In genomic region chr2:231181848-231182247, GRCh38 we compare ENCODE assay signal across 8 cellular contexts. TPM values are rescaled to one million over a fixed set of nuclear protein-coding genes. Genes with fewer than 3 reads are reported as not detected.
DNase-seq lines count a peak whose midpoint lies in the region; ATAC-seq and TF ChIP-seq lines count a peak whose summit lies in the region.

No MANE protein-coding gene starts in this region.

- no peak overlapping the region for H3K4me3 Mint-ChIP-seq in activated CD4-positive, alpha-beta T cell treated with anti-CD3 and anti-CD28 coated beads, Interleukin-2, amount 10 ng/mL, durations not matched to agents 7 days and 5 days
- no peak overlapping the region for H3K4me3 Mint-ChIP-seq in activated CD4-positive, alpha-beta T cell treated with anti-CD3 and anti-CD28 coated beads, Interleukin-2, amount 10 ng/mL, durations not matched to agents 24 days and 14 days

- H3K9me2 ChIP-seq in SU-DHL-6 (replicated peaks; ENCODE audit: insufficient read depth, low read length) = no peaks in the 10 kb centered on the region

- no CpG with 5 or more reads among the region's 7 CpGs for WGBS in iPS DF 6.9 (ENCODE audit: insufficient coverage, insufficient read length)

- H3K27me3 ChIP-seq in SU-DHL-6 (ENCODE audit: low read length) (no peaks in the 10 kb centered on the region), iPS DF 6.9 (ENCODE audit: control insufficient read depth, insufficient read depth, low read length) (no peaks in the 10 kb centered on the region)

- peak overlapping the region; percentile 77 for H2AFZ ChIP-seq in SU-DHL-6 (ENCODE audit: low read depth, low read length, severe bottlenecking)

- H4K20me1 ChIP-seq in SU-DHL-6 (ENCODE audit: low read depth, low read length) = no peaks in the 10 kb centered on the region

- 0 out of 2 replicates have a peak, but pooled peaks cover 1% of the 10 kb centered on the region for H3K4me1 ChIP-seq in iPS DF 6.9 (ENCODE audit: control insufficient read depth, insufficient read depth, low read length)

- H3K4me3 ChIP-seq in SU-DHL-6 (ENCODE audit: insufficient read depth, low read length, poor library complexity, severe bottlenecking) (no peak overlapping the region), iPS DF 6.9 (ENCODE audit: low read length) (peak overlapping the region; percentile 5; the same call in 1 of the 2 replicates)

- intact Hi-C loops in activated CD4-positive, alpha-beta T cell treated with anti-CD3 and anti-CD28 coated beads, Interleukin-2, amount 10 ng/mL, durations not matched to agents 24 days and 14 days (cut with micrococcal nuclease) = no loop called here

- H3K9me3 ChIP-seq in SU-DHL-6 (ENCODE audit: insufficient read depth, low read length) (no peaks in the 10 kb centered on the region), iPS DF 6.9 (ENCODE audit: control insufficient read depth, insufficient read depth, low read length) (no peaks in the 10 kb centered on the region)

- no peaks in the 10 kb centered on the region for H3K36me3 Mint-ChIP-seq in activated CD4-positive, alpha-beta T cell treated with anti-CD3 and anti-CD28 coated beads, Interleukin-2, amount 10 ng/mL, durations not matched to agents 7 days and 5 days (ENCODE audit: low read depth)
- H3K36me3 Mint-ChIP-seq in activated CD4-positive, alpha-beta T cell treated with anti-CD3 and anti-CD28 coated beads, Interleukin-2, amount 10 ng/mL, durations not matched to agents 24 days and 14 days (ENCODE audit: low read depth) = peaks cover 8% of the 10 kb centered on the region

- no peak for DNase-seq in iPS DF 6.9 (ENCODE audit: low read depth, low spot score)
- DNase-seq in activated CD4-positive, alpha-beta T cell treated with anti-CD3 and anti-CD28 coated beads, Interleukin-2, amount 10 ng/mL, durations not matched to agents 7 days and 5 days = no peak
- DNase-seq in GOT3 (lab: John Stamatoyannopoulos, UW) = no peak
- no peak for DNase-seq in stimulated activated CD4-positive, alpha-beta T cell treated with anti-CD3 and anti-CD28 coated beads, Interleukin-2, amount 100 ng/mL, for 24 hours
- DNase-seq in activated CD4-positive, alpha-beta T cell treated with anti-CD3 and anti-CD28 coated beads, Interleukin-2, amount 10 ng/mL, durations not matched to agents 24 days and 14 days = no peak

- POLR2A ChIA-PET in activated CD4-positive, alpha-beta T cell treated with anti-CD3 and anti-CD28 coated beads, Interleukin-2, amount 10 ng/mL, durations not matched to agents 7 days and 5 days (lab: Charles Lee) = no interaction called here

- H3K79me2 ChIP-seq in SU-DHL-6 (ENCODE audit: insufficient read depth, low read length) = no peaks in the 10 kb centered on the region

- H3K27ac ChIP-seq in SU-DHL-6 (ENCODE audit: low read depth, low read length) (peak overlapping the region; percentile 84), iPS DF 6.9 (ENCODE audit: low read length) (no peak overlapping the region)

- no peak for TF ChIP-seq POLR2A in GM18505 (IDR thresholded peaks at IDR 0.05; ENCODE audit: borderline replicate concordance, extremely low read depth, insufficient read depth, insufficient read length)

- H3K9me3 Mint-ChIP-seq in activated CD4-positive, alpha-beta T cell treated with anti-CD3 and anti-CD28 coated beads, Interleukin-2, amount 10 ng/mL, durations not matched to agents 7 days and 5 days = no peaks in the 10 kb centered on the region
- H3K9me3 Mint-ChIP-seq in activated CD4-positive, alpha-beta T cell treated with anti-CD3 and anti-CD28 coated beads, Interleukin-2, amount 10 ng/mL, durations not matched to agents 24 days and 14 days = no peaks in the 10 kb centered on the region

- H3K27me3 Mint-ChIP-seq in activated CD4-positive, alpha-beta T cell treated with anti-CD3 and anti-CD28 coated beads, Interleukin-2, amount 10 ng/mL, durations not matched to agents 7 days and 5 days = no peaks in the 10 kb centered on the region
- no peaks in the 10 kb centered on the region for H3K27me3 Mint-ChIP-seq in activated CD4-positive, alpha-beta T cell treated with anti-CD3 and anti-CD28 coated beads, Interleukin-2, amount 10 ng/mL, durations not matched to agents 24 days and 14 days

- CTCF ChIA-PET in activated CD4-positive, alpha-beta T cell treated with anti-CD3 and anti-CD28 coated beads, Interleukin-2, amount 10 ng/mL, durations not matched to agents 7 days and 5 days (lab: Charles Lee) = interaction anchor here (2.2 kb wide), 1 partner anchor 16 kb away, joined by 6 read pairs; no protein-coding TSS in a partner anchor

- H3K9ac ChIP-seq in SU-DHL-6 (ENCODE audit: low read length) = peak overlapping the region; percentile 28; the same call in 1 of the 2 replicates

- TF ChIP-seq CTCF in SU-DHL-6 (IDR thresholded peaks at IDR 0.05; ENCODE audit: insufficient read depth, low read length, poor library complexity, severe bottlenecking) = no peak

- H3K27ac Mint-ChIP-seq in activated CD4-positive, alpha-beta T cell treated with anti-CD3 and anti-CD28 coated beads, Interleukin-2, amount 10 ng/mL, durations not matched to agents 7 days and 5 days = no peak overlapping the region
- H3K27ac Mint-ChIP-seq in activated CD4-positive, alpha-beta T cell treated with anti-CD3 and anti-CD28 coated beads, Interleukin-2, amount 10 ng/mL, durations not matched to agents 24 days and 14 days = no peak overlapping the region

- H3K4me1 Mint-ChIP-seq in activated CD4-positive, alpha-beta T cell treated with anti-CD3 and anti-CD28 coated beads, Interleukin-2, amount 10 ng/mL, durations not matched to agents 7 days and 5 days = peaks cover 8% of the 10 kb centered on the region
- H3K4me1 Mint-ChIP-seq in activated CD4-positive, alpha-beta T cell treated with anti-CD3 and anti-CD28 coated beads, Interleukin-2, amount 10 ng/mL, durations not matched to agents 24 days and 14 days = peaks cover 14% of the 10 kb centered on the region

- peaks cover 21% of the 10 kb centered on the region for H3F3A ChIP-seq in SU-DHL-6 (ENCODE audit: insufficient read depth)

- ATAC-seq in GM18505 (IDR thresholded peaks at IDR 0.05; ENCODE audit: unreplicated experiment) (peak; percentile 66), HG03064 (IDR thresholded peaks at IDR 0.05; ENCODE audit: low read depth, unreplicated experiment) (peak; percentile 48)

- peak overlapping the region; percentile 31 for H3K4me2 ChIP-seq in SU-DHL-6 (ENCODE audit: low read depth, low read length, poor library complexity, severe bottlenecking)

- no peaks in the 10 kb centered on the region for H3K36me3 ChIP-seq in SU-DHL-6 (ENCODE audit: low read length)
- no peaks in the 10 kb centered on the region for H3K36me3 ChIP-seq in iPS DF 6.9 (ENCODE audit: control insufficient read depth, insufficient read depth, low read length)

RNA-seq across cellular contexts. Expression of gene ARMC9, which starts 16.6 kb away (rescaled TPM):
- total RNA-seq in activated CD4-positive, alpha-beta T cell treated with anti-CD3 and anti-CD28 coated beads, Interleukin-2, amount 10 ng/mL, durations not matched to agents 7 days and 5 days = under 1 TPM; 0.45 to 0.58 TPM
- total RNA-seq in activated CD4-positive, alpha-beta T cell treated with anti-CD3 and anti-CD28 coated beads, Interleukin-2, amount 10 ng/mL, durations not matched to agents 24 days and 14 days = 5.9 and 6.4 TPM in 2 replicates

RNA-seq across cellular contexts. Expression of gene HTR2B, which starts 57.0 kb away (rescaled TPM):
- total RNA-seq in activated CD4-positive, alpha-beta T cell treated with anti-CD3 and anti-CD28 coated beads, Interleukin-2, amount 10 ng/mL, durations not matched to agents 7 days and 5 days = 1 to 10 TPM; 2.1 to 2.2 TPM
- total RNA-seq in activated CD4-positive, alpha-beta T cell treated with anti-CD3 and anti-CD28 coated beads, Interleukin-2, amount 10 ng/mL, durations not matched to agents 24 days and 14 days = 0.09 TPM in 1 of 2 replicates, not detected in the other
